1 cellular context compared by ENCODE assay signal in the genomic region with DNA sequence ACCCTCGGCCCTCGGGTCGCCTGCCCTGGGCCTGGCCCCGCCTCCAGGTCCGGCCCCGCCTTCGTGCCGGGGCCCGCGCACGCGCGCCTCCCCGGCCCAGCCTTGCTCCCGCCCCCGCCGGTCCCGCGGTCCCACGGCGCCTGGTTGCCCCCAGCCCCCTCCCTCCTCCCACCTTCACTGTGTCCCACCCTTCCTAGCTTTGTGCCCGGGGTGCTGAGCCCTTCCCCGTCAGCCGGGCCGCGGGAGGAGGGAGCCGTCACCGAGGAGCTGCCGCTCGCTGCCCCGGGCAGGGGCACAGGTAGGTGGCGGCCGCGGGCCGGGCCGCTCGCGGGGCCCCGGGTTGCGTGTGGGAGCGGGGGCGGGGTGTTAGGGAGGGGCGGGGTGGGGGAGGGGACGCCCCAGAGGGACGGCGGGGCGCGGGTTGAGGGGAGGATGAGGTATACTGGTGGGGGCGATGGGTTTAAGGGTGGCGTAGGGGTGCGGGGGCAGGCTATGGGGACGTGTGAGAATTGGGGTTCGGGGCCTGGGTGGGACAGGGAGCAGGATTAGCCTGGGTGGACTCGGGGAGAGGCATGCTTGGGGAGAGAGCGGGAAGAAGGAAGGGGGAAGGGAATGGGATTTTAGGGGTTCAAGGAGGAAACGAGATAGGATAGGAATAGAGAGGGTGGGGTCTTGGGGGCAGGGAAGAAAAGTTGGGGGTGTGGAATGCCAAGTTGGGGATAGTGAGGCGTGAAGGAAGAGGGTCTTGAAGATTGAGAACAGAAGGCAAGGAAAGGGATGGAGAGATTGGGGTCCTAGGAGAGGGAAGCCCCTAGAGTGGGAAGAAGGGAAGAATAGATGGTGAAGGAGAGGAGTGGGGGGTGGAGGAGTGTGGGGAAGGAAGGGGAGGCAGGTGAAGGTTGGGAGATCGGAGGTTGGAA.
TF ChIP-seq lines count a peak whose summit lies in the region.

A gene with protein sequence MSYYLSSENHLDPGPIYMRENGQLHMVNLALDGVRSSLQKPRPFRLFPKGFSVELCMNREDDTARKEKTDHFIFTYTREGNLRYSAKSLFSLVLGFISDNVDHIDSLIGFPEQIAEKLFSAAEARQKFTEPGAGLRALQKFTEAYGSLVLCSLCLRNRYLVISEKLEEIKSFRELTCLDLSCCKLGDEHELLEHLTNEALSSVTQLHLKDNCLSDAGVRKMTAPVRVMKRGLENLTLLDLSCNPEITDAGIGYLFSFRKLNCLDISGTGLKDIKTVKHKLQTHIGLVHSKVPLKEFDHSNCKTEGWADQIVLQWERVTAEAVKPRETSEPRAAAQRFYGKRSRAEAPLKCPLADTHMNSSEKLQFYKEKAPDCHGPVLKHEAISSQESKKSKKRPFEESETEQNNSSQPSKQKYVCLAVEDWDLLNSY (plus strand): TSS at position 99 of the 920 bp plus-strand sequence. CDS start 5,650 bp downstream, outside the sequence.

TF ChIP-seq in HepG2, 621 proteins besides CTCF, POLR2A, EP300 and RAD21 (continued from another document and continues in another):
- no peak for TF ChIP-seq ELF3 (CRISPR knock-in tag; IDR thresholded peaks at IDR 0.05)
- 0 out of 2 replicates have a peak, but pooled peaks have one; percentile 19 for TF ChIP-seq ZNF230 (CRISPR knock-in tag; IDR thresholded peaks at IDR 0.05)
- no peak for TF ChIP-seq MEIS2 (CRISPR knock-in tag; IDR thresholded peaks at IDR 0.05)
- TF ChIP-seq, protein P1, sequence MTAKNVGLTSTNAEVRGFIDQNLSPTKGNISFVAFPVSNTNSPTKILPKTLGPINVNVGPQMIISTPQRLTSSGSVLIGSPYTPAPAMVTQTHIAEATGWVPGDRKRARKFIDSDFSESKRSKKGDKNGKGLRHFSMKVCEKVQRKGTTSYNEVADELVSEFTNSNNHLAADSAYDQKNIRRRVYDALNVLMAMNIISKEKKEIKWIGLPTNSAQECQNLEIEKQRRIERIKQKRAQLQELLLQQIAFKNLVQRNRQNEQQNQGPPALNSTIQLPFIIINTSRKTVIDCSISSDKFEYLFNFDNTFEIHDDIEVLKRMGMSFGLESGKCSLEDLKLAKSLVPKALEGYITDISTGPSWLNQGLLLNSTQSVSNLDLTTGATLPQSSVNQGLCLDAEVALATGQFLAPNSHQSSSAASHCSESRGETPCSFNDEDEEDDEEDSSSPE (CRISPR knock-in tag; IDR thresholded peaks at IDR 0.05), result no peak
- no peak for TF ChIP-seq EHMT2 (IDR thresholded peaks at IDR 0.05; ENCODE audit: borderline replicate concordance, low read depth, low read length)
- TF ChIP-seq MYNN (CRISPR knock-in tag; IDR thresholded peaks at IDR 0.05; ENCODE audit: low read depth), result no peak
- TF ChIP-seq, protein P2, sequence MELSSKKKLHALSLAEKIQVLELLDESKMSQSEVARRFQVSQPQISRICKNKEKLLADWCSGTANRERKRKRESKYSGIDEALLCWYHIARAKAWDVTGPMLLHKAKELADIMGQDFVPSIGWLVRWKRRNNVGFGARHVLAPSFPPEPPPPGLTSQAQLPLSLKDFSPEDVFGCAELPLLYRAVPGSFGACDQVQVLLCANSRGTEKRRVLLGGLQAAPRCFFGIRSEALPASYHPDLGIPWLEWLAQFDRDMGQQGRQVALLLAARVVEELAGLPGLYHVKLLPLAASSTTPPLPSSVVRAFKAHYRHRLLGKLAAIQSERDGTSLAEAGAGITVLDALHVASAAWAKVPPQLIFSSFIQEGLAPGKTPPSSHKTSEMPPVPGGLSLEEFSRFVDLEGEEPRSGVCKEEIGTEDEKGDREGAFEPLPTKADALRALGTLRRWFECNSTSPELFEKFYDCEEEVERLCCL (CRISPR knock-in tag; IDR thresholded peaks at IDR 0.05; ENCODE audit: borderline replicate concordance), result no peak
- TF ChIP-seq KMT2B (CRISPR knock-in tag; IDR thresholded peaks at IDR 0.05), result no peak
- TF ChIP-seq TAF1 (CRISPR knock-in tag; IDR thresholded peaks at IDR 0.05), result 0 out of 2 replicates have a peak, but pooled peaks have one; percentile 18
- TF ChIP-seq, protein P3, sequence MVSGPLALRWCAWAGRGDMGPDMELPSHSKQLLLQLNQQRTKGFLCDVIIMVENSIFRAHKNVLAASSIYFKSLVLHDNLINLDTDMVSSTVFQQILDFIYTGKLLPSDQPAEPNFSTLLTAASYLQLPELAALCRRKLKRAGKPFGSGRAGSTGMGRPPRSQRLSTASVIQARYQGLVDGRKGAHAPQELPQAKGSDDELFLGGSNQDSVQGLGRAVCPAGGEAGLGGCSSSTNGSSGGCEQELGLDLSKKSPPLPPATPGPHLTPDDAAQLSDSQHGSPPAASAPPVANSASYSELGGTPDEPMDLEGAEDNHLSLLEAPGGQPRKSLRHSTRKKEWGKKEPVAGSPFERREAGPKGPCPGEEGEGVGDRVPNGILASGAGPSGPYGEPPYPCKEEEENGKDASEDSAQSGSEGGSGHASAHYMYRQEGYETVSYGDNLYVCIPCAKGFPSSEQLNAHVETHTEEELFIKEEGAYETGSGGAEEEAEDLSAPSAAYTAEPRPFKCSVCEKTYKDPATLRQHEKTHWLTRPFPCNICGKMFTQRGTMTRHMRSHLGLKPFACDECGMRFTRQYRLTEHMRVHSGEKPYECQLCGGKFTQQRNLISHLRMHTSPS (CRISPR knock-in tag; IDR thresholded peaks at IDR 0.05; ENCODE audit: low read depth), result no peak
- no peak for TF ChIP-seq BRD4 (CRISPR knock-in tag; IDR thresholded peaks at IDR 0.05)
- TF ChIP-seq EZH2 (conservative IDR thresholded peaks at IDR 0.05; ENCODE audit: low read depth, low read length), result no peak
- TF ChIP-seq FLYWCH1 (CRISPR knock-in tag; IDR thresholded peaks at IDR 0.05), result no peak
- 0 out of 2 replicates have a peak, but pooled peaks have one; percentile 22 for TF ChIP-seq TOPORS (CRISPR knock-in tag; IDR thresholded peaks at IDR 0.05)
- no peak for TF ChIP-seq ZNF232 (CRISPR knock-in tag; IDR thresholded peaks at IDR 0.05; ENCODE audit: borderline replicate concordance)
- TF ChIP-seq, protein P4, sequence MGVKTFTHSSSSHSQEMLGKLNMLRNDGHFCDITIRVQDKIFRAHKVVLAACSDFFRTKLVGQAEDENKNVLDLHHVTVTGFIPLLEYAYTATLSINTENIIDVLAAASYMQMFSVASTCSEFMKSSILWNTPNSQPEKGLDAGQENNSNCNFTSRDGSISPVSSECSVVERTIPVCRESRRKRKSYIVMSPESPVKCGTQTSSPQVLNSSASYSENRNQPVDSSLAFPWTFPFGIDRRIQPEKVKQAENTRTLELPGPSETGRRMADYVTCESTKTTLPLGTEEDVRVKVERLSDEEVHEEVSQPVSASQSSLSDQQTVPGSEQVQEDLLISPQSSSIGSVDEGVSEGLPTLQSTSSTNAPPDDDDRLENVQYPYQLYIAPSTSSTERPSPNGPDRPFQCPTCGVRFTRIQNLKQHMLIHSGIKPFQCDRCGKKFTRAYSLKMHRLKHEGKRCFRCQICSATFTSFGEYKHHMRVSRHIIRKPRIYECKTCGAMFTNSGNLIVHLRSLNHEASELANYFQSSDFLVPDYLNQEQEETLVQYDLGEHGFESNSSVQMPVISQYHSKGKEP (CRISPR knock-in tag; IDR thresholded peaks at IDR 0.05), result no peak
- no peak for TF ChIP-seq ATAD3A (CRISPR knock-in tag; IDR thresholded peaks at IDR 0.05)
- no peak for TF ChIP-seq ZNF775 (CRISPR knock-in tag; IDR thresholded peaks at IDR 0.05; ENCODE audit: borderline replicate concordance)
- no peak for TF ChIP-seq ZNF841 (CRISPR knock-in tag; IDR thresholded peaks at IDR 0.05; ENCODE audit: borderline replicate concordance)
- 0 out of 2 replicates have a peak, but pooled peaks have one; percentile 7 for TF ChIP-seq REL (CRISPR knock-in tag; conservative IDR thresholded peaks at IDR 0.05)
- no peak for TF ChIP-seq ZSCAN30 (CRISPR knock-in tag; IDR thresholded peaks at IDR 0.05)
- TF ChIP-seq ZFP36 (IDR thresholded peaks at IDR 0.05; ENCODE audit: borderline replicate concordance, low read depth, low read length, partially characterized antibody), result no peak
- TF ChIP-seq, protein P5, sequence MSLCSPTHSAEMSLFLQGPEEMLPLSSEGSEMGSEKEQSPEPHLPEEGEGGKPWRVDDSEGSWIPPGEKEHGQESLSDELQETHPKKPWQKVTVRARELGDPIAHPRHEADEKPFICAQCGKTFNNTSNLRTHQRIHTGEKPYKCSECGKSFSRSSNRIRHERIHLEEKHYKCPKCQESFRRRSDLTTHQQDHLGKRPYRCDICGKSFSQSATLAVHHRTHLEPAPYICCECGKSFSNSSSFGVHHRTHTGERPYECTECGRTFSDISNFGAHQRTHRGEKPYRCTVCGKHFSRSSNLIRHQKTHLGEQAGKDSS (CRISPR knock-in tag; IDR thresholded peaks at IDR 0.05; ENCODE audit: borderline replicate concordance, low read depth), result no peak
- TF ChIP-seq, protein P6, sequence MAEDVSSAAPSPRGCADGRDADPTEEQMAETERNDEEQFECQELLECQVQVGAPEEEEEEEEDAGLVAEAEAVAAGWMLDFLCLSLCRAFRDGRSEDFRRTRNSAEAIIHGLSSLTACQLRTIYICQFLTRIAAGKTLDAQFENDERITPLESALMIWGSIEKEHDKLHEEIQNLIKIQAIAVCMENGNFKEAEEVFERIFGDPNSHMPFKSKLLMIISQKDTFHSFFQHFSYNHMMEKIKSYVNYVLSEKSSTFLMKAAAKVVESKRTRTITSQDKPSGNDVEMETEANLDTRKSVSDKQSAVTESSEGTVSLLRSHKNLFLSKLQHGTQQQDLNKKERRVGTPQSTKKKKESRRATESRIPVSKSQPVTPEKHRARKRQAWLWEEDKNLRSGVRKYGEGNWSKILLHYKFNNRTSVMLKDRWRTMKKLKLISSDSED (CRISPR knock-in tag; IDR thresholded peaks at IDR 0.05), result no peak
- TF ChIP-seq ZSCAN22 (CRISPR knock-in tag; IDR thresholded peaks at IDR 0.05), result no peak
- no peak for TF ChIP-seq ZNF773 (CRISPR knock-in tag; IDR thresholded peaks at IDR 0.05; ENCODE audit: borderline replicate concordance)
- no peak for TF ChIP-seq ZNF367 (CRISPR knock-in tag; IDR thresholded peaks at IDR 0.05; ENCODE audit: borderline replicate concordance)
- no peak for TF ChIP-seq RARG (CRISPR knock-in tag; IDR thresholded peaks at IDR 0.05; ENCODE audit: low read depth)
- TF ChIP-seq, protein P7, sequence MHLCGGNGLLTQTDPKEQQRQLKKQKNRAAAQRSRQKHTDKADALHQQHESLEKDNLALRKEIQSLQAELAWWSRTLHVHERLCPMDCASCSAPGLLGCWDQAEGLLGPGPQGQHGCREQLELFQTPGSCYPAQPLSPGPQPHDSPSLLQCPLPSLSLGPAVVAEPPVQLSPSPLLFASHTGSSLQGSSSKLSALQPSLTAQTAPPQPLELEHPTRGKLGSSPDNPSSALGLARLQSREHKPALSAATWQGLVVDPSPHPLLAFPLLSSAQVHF (CRISPR knock-in tag; IDR thresholded peaks at IDR 0.05), result no peak
- TF ChIP-seq ZNF264 (CRISPR knock-in tag; IDR thresholded peaks at IDR 0.05), result no peak
- TF ChIP-seq, protein P8, sequence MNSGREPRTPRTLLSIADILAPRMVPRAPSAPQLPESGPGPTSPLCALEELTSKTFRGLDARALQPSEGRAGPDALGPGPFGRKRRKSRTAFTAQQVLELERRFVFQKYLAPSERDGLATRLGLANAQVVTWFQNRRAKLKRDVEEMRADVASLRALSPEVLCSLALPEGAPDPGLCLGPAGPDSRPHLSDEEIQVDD (CRISPR knock-in tag; IDR thresholded peaks at IDR 0.05; ENCODE audit: borderline replicate concordance), result no peak
- no peak for TF ChIP-seq NR1H2 (CRISPR knock-in tag; IDR thresholded peaks at IDR 0.05; ENCODE audit: borderline replicate concordance, low read depth)
- TF ChIP-seq, protein P9, sequence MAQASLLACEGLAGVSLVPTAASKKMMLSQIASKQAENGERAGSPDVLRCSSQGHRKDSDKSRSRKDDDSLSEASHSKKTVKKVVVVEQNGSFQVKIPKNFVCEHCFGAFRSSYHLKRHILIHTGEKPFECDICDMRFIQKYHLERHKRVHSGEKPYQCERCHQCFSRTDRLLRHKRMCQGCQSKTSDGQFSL (CRISPR knock-in tag; IDR thresholded peaks at IDR 0.05), result no peak
- no peak for TF ChIP-seq AHR (CRISPR knock-in tag; IDR thresholded peaks at IDR 0.05)
- TF ChIP-seq, protein P10, sequence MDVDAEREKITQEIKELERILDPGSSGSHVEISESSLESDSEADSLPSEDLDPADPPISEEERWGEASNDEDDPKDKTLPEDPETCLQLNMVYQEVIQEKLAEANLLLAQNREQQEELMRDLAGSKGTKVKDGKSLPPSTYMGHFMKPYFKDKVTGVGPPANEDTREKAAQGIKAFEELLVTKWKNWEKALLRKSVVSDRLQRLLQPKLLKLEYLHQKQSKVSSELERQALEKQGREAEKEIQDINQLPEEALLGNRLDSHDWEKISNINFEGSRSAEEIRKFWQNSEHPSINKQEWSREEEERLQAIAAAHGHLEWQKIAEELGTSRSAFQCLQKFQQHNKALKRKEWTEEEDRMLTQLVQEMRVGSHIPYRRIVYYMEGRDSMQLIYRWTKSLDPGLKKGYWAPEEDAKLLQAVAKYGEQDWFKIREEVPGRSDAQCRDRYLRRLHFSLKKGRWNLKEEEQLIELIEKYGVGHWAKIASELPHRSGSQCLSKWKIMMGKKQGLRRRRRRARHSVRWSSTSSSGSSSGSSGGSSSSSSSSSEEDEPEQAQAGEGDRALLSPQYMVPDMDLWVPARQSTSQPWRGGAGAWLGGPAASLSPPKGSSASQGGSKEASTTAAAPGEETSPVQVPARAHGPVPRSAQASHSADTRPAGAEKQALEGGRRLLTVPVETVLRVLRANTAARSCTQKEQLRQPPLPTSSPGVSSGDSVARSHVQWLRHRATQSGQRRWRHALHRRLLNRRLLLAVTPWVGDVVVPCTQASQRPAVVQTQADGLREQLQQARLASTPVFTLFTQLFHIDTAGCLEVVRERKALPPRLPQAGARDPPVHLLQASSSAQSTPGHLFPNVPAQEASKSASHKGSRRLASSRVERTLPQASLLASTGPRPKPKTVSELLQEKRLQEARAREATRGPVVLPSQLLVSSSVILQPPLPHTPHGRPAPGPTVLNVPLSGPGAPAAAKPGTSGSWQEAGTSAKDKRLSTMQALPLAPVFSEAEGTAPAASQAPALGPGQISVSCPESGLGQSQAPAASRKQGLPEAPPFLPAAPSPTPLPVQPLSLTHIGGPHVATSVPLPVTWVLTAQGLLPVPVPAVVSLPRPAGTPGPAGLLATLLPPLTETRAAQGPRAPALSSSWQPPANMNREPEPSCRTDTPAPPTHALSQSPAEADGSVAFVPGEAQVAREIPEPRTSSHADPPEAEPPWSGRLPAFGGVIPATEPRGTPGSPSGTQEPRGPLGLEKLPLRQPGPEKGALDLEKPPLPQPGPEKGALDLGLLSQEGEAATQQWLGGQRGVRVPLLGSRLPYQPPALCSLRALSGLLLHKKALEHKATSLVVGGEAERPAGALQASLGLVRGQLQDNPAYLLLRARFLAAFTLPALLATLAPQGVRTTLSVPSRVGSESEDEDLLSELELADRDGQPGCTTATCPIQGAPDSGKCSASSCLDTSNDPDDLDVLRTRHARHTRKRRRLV (CRISPR knock-in tag; IDR thresholded peaks at IDR 0.05), result no peak
- TF ChIP-seq KDM5B (CRISPR knock-in tag; IDR thresholded peaks at IDR 0.05; ENCODE audit: borderline replicate concordance), result no peak
- TF ChIP-seq, protein P11, sequence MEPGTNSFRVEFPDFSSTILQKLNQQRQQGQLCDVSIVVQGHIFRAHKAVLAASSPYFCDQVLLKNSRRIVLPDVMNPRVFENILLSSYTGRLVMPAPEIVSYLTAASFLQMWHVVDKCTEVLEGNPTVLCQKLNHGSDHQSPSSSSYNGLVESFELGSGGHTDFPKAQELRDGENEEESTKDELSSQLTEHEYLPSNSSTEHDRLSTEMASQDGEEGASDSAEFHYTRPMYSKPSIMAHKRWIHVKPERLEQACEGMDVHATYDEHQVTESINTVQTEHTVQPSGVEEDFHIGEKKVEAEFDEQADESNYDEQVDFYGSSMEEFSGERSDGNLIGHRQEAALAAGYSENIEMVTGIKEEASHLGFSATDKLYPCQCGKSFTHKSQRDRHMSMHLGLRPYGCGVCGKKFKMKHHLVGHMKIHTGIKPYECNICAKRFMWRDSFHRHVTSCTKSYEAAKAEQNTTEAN (CRISPR knock-in tag; conservative IDR thresholded peaks at IDR 0.05), result no peak
- no peak for TF ChIP-seq ZNF720 (CRISPR knock-in tag; IDR thresholded peaks at IDR 0.05)
- peak; percentile 68 for TF ChIP-seq PHF8 (CRISPR knock-in tag; IDR thresholded peaks at IDR 0.05)
